ENCODE assay signal across 17 cellular contexts in the genomic region with DNA sequence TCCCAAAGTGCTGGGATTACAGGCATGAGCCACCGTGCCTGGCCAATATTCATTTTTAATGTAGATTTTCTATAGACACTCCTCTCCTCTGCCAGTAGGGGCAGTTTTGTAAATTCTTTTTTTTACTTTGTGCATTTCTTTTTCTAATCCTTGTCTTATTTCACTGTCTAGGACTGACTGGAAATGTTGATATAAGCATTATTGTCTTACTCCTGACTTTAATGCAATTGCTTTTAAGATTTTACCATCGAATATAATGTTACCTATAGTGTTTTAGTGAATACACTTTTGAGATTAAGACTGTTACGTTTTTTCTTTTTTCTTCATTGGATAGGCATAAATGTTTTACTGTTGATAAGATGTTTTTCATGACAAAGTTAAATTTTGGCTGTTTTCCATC. TPM values are rescaled to one million over a fixed set of nuclear protein-coding genes. Genes with fewer than 3 reads are reported as not detected.
DNase-seq lines count a peak whose midpoint lies in the region; ATAC-seq, FAIRE-seq and TF ChIP-seq lines count a peak whose summit lies in the region.
"Had no signal": no experiment of that assay in that cellular context is flagged by ENCODE, and none has a peak within 500 bp of the region (broad histone marks: within the 10 kb centered on the region; RNA-seq: fewer than 3 reads in every experiment).

No MANE protein-coding gene starts in this region.

- ATAC-seq in HG03025 (IDR thresholded peaks at IDR 0.05; ENCODE audit: low FRiP score, unreplicated experiment) (no peak), HG02981 (IDR thresholded peaks at IDR 0.05; ENCODE audit: unreplicated experiment) (no peak)

- H3K9me3 ChIP-seq in DOHH2 (ENCODE audit: control insufficient read depth, insufficient read depth, low read length): no peaks in the 10 kb centered on the region

- no peaks in the 10 kb centered on the region for H3K36me3 ChIP-seq in DOHH2 (ENCODE audit: control insufficient read depth, low read length)
- no peaks in the 10 kb centered on the region for H3K36me3 ChIP-seq in bronchial epithelial cell (ENCODE audit: control insufficient read depth, insufficient read depth, low read length)

- peak; percentile 36 for TF ChIP-seq CTCF in DOHH2 (IDR thresholded peaks at IDR 0.05; ENCODE audit: low read depth, low read length, poor library complexity, severe bottlenecking)
- TF ChIP-seq CTCF in LNCaP clone FGC (IDR thresholded peaks at IDR 0.05; ENCODE audit: control insufficient read depth, extremely low read depth, insufficient read depth): 0 out of 2 replicates have a peak, but pooled peaks have one; percentile 7
- TF ChIP-seq CTCF in bronchial epithelial cell (IDR thresholded peaks at IDR 0.05; ENCODE audit: insufficient read depth, low read length, severe bottlenecking): peak; percentile 29
- TF ChIP-seq CTCF in osteocyte (IDR thresholded peaks at IDR 0.05): peak; percentile 37

- H3K4me3 Mint-ChIP-seq in osteocyte (ENCODE audit: unreplicated experiment): no peak overlapping the region
- H3K4me3 Mint-ChIP-seq: stimulated activated naive CD8-positive, alpha-beta T cell treated with anti-CD3 and anti-CD28 coated beads, Interleukin-15, Interleukin-2, amounts not matched to agents 100 ng/mL and 50 ng/mL, for 24 hours had no signal

- H3K79me2 ChIP-seq in DOHH2 (ENCODE audit: control insufficient read depth, low read length): no peaks in the 10 kb centered on the region

- no peak for FAIRE-seq in bronchial epithelial cell (lab: Jason Lieb, UNC)
- FAIRE-seq: colon had no signal

- H3K27me3 ChIP-seq in DOHH2 (ENCODE audit: control insufficient read depth, low read length): peaks cover 5% of the 10 kb centered on the region; the same call in 1 of the 2 replicates
- H3K27me3 ChIP-seq in bronchial epithelial cell (ENCODE audit: control insufficient read depth, insufficient read depth, low read length): no peaks in the 10 kb centered on the region

- no peak overlapping the region for H3K27ac Mint-ChIP-seq in osteocyte (ENCODE audit: unreplicated experiment)
- H3K27ac Mint-ChIP-seq: stimulated activated naive CD8-positive, alpha-beta T cell treated with anti-CD3 and anti-CD28 coated beads, Interleukin-15, Interleukin-2, amounts not matched to agents 100 ng/mL and 50 ng/mL, for 24 hours had no signal

- H3K4me2 ChIP-seq in DOHH2 (ENCODE audit: low read length): no peak overlapping the region

- H4K20me1 ChIP-seq in DOHH2 (ENCODE audit: control insufficient read depth, insufficient read depth, low read depth, low read length): no peaks in the 10 kb centered on the region

- DNase-seq in LNCaP clone FGC (ENCODE audit: low read depth) (no peak), bronchial epithelial cell (ENCODE audit: low read depth) (no peak), osteocyte (ENCODE audit: extremely low spot score, unreplicated experiment) (no peak), GOT3 (lab: John Stamatoyannopoulos, UW) (no peak), NCI-H1930 (lab: John Stamatoyannopoulos, UW) (no peak)
- DNase-seq: activated CD4-positive, alpha-beta T cell treated with anti-CD3 and anti-CD28 coated beads, Interleukin-2, amount 50 U/mL, for 1 hour; activated effector memory CD4-positive, alpha-beta T cell treated with Interleukin-2 at 50 U/mL for 16 hours; NCI-H1436; NCI-H748 treated with DMSO at 0.1 percent for 48 hours; posterior cingulate gyrus; stimulated activated CD4-positive, alpha-beta T cell treated with anti-CD3 and anti-CD28 coated beads, Interleukin-4, amount 100 ng/mL, for 4 hours had no signal

- H3K27me3 Mint-ChIP-seq in osteocyte (ENCODE audit: unreplicated experiment): no peaks in the 10 kb centered on the region
- H3K27me3 Mint-ChIP-seq: stimulated activated naive CD8-positive, alpha-beta T cell treated with anti-CD3 and anti-CD28 coated beads, Interleukin-15, Interleukin-2, amounts not matched to agents 100 ng/mL and 50 ng/mL, for 24 hours had no signal

- no peaks in the 10 kb centered on the region for H3F3A ChIP-seq in DOHH2 (ENCODE audit: control insufficient read depth, insufficient read depth)

- H3K36me3 Mint-ChIP-seq in osteocyte (ENCODE audit: unreplicated experiment): no peaks in the 10 kb centered on the region

- peaks cover 11% of the 10 kb centered on the region for H3K4me1 Mint-ChIP-seq in osteocyte (ENCODE audit: unreplicated experiment)

- H3K4me1 ChIP-seq in DOHH2 (ENCODE audit: control insufficient read depth, low read length): no peaks in the 10 kb centered on the region

- H3K9me3 Mint-ChIP-seq in osteocyte (ENCODE audit: unreplicated experiment): no peaks in the 10 kb centered on the region
- H3K9me3 Mint-ChIP-seq: stimulated activated naive CD8-positive, alpha-beta T cell treated with anti-CD3 and anti-CD28 coated beads, Interleukin-15, Interleukin-2, amounts not matched to agents 100 ng/mL and 50 ng/mL, for 24 hours had no signal

- H3K9me2 ChIP-seq in DOHH2 (replicated peaks; ENCODE audit: control insufficient read depth, low read length): no peaks in the 10 kb centered on the region

- no peak overlapping the region for H3K27ac ChIP-seq in DOHH2 (ENCODE audit: low read depth, low read length)

- H3K4me3 ChIP-seq in DOHH2 (ENCODE audit: low read length) (no peak overlapping the region), LNCaP clone FGC (ENCODE audit: low read depth, low read length) (no peak overlapping the region), bronchial epithelial cell (ENCODE audit: low read depth, low read length) (no peak overlapping the region)

RNA-seq across cellular contexts. Expression of a gene that starts 35.4 kb away (rescaled TPM):
- total RNA-seq in bronchial epithelial cell (15.6 and 21.3 TPM in 2 replicates), osteocyte (163 and 170 TPM in 2 replicates)

RNA-seq across cellular contexts. Expression of a gene that starts 57.7 kb away (rescaled TPM):
- total RNA-seq in bronchial epithelial cell: not detected in 2 replicates
- total RNA-seq in osteocyte: not detected in 2 replicates
- total RNA-seq: lower leg skin had no signal
